Comparison of ENCODE assay signal across 15 cellular contexts in genomic region chr1:204278973-204279372, GRCh38.
"Had no signal": no experiment of that assay in that cellular context is flagged by ENCODE, and none has a peak within 500 bp of the region (broad histone marks: within the 10 kb centered on the region; RNA-seq: fewer than 3 reads in every experiment).

No MANE protein-coding gene starts in this region.

- H3K4me1 Mint-ChIP-seq: natural killer cell had no signal

- H3K36me3 ChIP-seq: esophagus squamous epithelium had no signal

- H3K4me3 ChIP-seq: esophagus squamous epithelium, lung, mucosa of descending colon, testis had no signal

- H3K9me3 Mint-ChIP-seq: activated naive CD8-positive, alpha-beta T cell treated with anti-CD3 and anti-CD28 coated beads, Interleukin-2, amount 10 ng/mL, durations not matched to agents 7 days and 5 days; natural killer cell; stimulated activated naive CD8-positive, alpha-beta T cell treated with anti-CD3 and anti-CD28 coated beads, Interleukin-15, Interleukin-2, amounts not matched to agents 100 ng/mL and 50 ng/mL, for 24 hours had no signal

- H3K9me3 ChIP-seq: esophagus squamous epithelium, mucosa of descending colon, testis had no signal

- H3K27ac ChIP-seq: esophagus squamous epithelium, testis, VCaP had no signal

- H3K4me3 Mint-ChIP-seq: activated CD8-positive, alpha-beta T cell treated with anti-CD3 and anti-CD28 coated beads, Interleukin-2, amount 10 ng/mL, durations not matched to agents 7 days and 5 days; activated naive CD8-positive, alpha-beta T cell treated with anti-CD3 and anti-CD28 coated beads, Interleukin-2, amount 10 ng/mL, durations not matched to agents 7 days and 5 days; natural killer cell; stimulated activated naive CD8-positive, alpha-beta T cell treated with anti-CD3 and anti-CD28 coated beads, Interleukin-15, Interleukin-2, amounts not matched to agents 100 ng/mL and 50 ng/mL, for 24 hours had no signal

- DNase-seq: activated CD4-positive, alpha-beta T cell treated with anti-CD3 and anti-CD28 coated beads for 4 hours; activated CD8-positive, alpha-beta memory T cell treated with anti-CD3 and anti-CD28 coated beads, Interleukin-2, amount 50 U/mL, for 48 hours; activated CD8-positive, alpha-beta T cell treated with anti-CD3 and anti-CD28 coated beads, Interleukin-2, amount 10 ng/mL, durations not matched to agents 7 days and 5 days; activated naive CD8-positive, alpha-beta T cell treated with anti-CD3 and anti-CD28 coated beads, Interleukin-2, amount 10 ng/mL, durations not matched to agents 7 days and 5 days; esophagus squamous epithelium; foreskin fibroblast; glutamatergic neuron; left cardiac atrium; mucosa of descending colon; natural killer cell; stimulated activated CD4-positive, alpha-beta T cell treated with anti-CD3 and anti-CD28 coated beads, Interleukin-4, amount 100 ng/mL, for 1 hour; testis had no signal

- H3K27ac Mint-ChIP-seq: activated CD8-positive, alpha-beta T cell treated with anti-CD3 and anti-CD28 coated beads, Interleukin-2, amount 10 ng/mL, durations not matched to agents 7 days and 5 days; activated naive CD8-positive, alpha-beta T cell treated with anti-CD3 and anti-CD28 coated beads, Interleukin-2, amount 10 ng/mL, durations not matched to agents 7 days and 5 days; natural killer cell; stimulated activated naive CD8-positive, alpha-beta T cell treated with anti-CD3 and anti-CD28 coated beads, Interleukin-15, Interleukin-2, amounts not matched to agents 100 ng/mL and 50 ng/mL, for 24 hours had no signal

- H3K27me3 Mint-ChIP-seq: stimulated activated naive CD8-positive, alpha-beta T cell treated with anti-CD3 and anti-CD28 coated beads, Interleukin-15, Interleukin-2, amounts not matched to agents 100 ng/mL and 50 ng/mL, for 24 hours had no signal

- H3K27me3 ChIP-seq: testis had no signal

- H3K36me3 Mint-ChIP-seq: activated naive CD8-positive, alpha-beta T cell treated with anti-CD3 and anti-CD28 coated beads, Interleukin-2, amount 10 ng/mL, durations not matched to agents 7 days and 5 days; natural killer cell had no signal
